Comparison of ENCODE assay signal across 13 cellular contexts in the genomic region with DNA sequence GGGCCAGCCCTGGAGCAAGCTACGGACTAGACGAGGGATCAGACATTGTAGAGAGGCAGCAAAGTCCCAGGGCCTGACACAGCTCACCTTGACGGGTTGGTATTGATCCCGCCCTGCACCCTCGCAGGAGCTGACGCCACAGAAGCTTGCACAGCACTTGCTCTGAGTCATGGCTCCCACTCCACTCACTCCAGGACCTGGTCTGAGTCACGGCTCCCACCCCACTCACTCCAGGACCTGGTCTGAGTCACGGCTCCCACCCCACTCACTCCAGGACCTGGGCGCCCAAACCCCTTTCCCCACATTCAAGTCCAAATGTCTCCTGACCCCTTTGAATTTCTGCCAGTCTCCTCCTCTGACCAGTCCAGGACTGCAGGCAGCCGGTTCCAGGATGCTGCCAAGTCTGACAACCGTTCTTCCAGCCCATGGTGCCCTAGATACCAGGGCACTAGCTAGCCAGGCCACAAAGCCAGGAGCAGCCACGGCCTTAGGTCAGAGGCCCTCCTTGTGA. TPM values are rescaled to one million over a fixed set of nuclear protein-coding genes. Genes with fewer than 3 reads are reported as not detected.
DNase-seq lines count a peak whose midpoint lies in the region; ATAC-seq and TF ChIP-seq lines count a peak whose summit lies in the region.
"Had no signal": no experiment of that assay in that cellular context is flagged by ENCODE, and none has a peak within 500 bp of the region (broad histone marks: within the 10 kb centered on the region; RNA-seq: fewer than 3 reads in every experiment).

No MANE protein-coding gene starts in this region.

- intact Hi-C loops in adrenal gland (cut with DNase I) (no loop called here), posterior vena cava (cut with DNase I) (no loop called here)

- DNase-seq in ACHN (peak; percentile 8), GM03348 (ENCODE audit: low spot score) (peak; percentile 71), adrenal gland (peak in 6 of 7 donors; percentile 45 to 80 (median 70)), kidney epithelial cell (ENCODE audit: low read depth) (peak; percentile 31), posterior vena cava (ENCODE audit: low spot score) (no peak), AML-193 (lab: John Stamatoyannopoulos, UW) (no peak)
- no peak for DNase-seq in NK-92 treated with Interleukin-12 subunit alpha and Interleukin-12 subunit beta, amount 100 ng/mL, for 24 hours (lab: John Stamatoyannopoulos, UW)
- DNase-seq: aorta, NCI-H1092, NCI-H526 treated with DMSO at 0.1 percent for 48 hours, thyroid gland had no signal

- no peaks in the 10 kb centered on the region for H3K9me3 ChIP-seq in adrenal gland (replicated peaks in 1 of 3)
- H3K9me3 ChIP-seq: thyroid gland had no signal

- 36 to 38% (median 37%) methylated on average over 12 of the region's 12 CpGs for WGBS in adrenal gland, 4 donors

- in situ Hi-C loops in ACHN (cut with HindIII; ENCODE audit: low pct_ligation_motif_present, low pct_unique_long_range_greater_than_20kb, low sequenced_read_pairs), result no loop called here

- H3K27me3 ChIP-seq in adrenal gland, result peaks cover 9% of the 10 kb centered on the region
- peaks cover 11% of the 10 kb centered on the region for H3K27me3 ChIP-seq in kidney epithelial cell (ENCODE audit: control insufficient read depth, insufficient read depth, low read length)
- H3K27me3 ChIP-seq: thyroid gland had no signal

- peak overlapping the region in 1 of 5 donors; percentile 10 for H3K27ac ChIP-seq in adrenal gland
- H3K27ac ChIP-seq: thyroid gland had no signal

- no peaks in the 10 kb centered on the region for H3K4me1 ChIP-seq in adrenal gland (replicated peaks in 1 of 2)
- H3K4me1 ChIP-seq: thyroid gland had no signal

- no peaks in the 10 kb centered on the region for H3K36me3 ChIP-seq in adrenal gland (replicated peaks in 1 of 2)
- H3K36me3 ChIP-seq in kidney epithelial cell (ENCODE audit: control insufficient read depth, insufficient read depth, low read length), result no peaks in the 10 kb centered on the region
- H3K36me3 ChIP-seq: thyroid gland had no signal

- no peak for TF ChIP-seq POLR2A in adrenal gland (IDR thresholded peaks at IDR 0.05)

- no peak overlapping the region for H3K4me3 ChIP-seq in adrenal gland
- H3K4me3 ChIP-seq in kidney epithelial cell (ENCODE audit: low read depth, low read length), result no peak overlapping the region
- H3K4me3 ChIP-seq: thyroid gland had no signal

- TF ChIP-seq CTCF in adrenal gland (IDR thresholded peaks at IDR 0.05) (no peak), kidney epithelial cell (IDR thresholded peaks at IDR 0.05; ENCODE audit: insufficient read depth, low read length, poor library complexity, severe bottlenecking) (no peak)

- no peak for ATAC-seq in GM21619 (IDR thresholded peaks at IDR 0.05; ENCODE audit: unreplicated experiment)

RNA-seq across cellular contexts. Expression of a gene that starts 6.0 kb away (rescaled TPM):
- total RNA-seq in adrenal gland, result not detected
- polyA plus RNA-seq in adrenal gland, result not detected
- total RNA-seq in kidney epithelial cell, result not detected in 2 replicates
- total RNA-seq in posterior vena cava, result not detected
- total RNA-seq: aorta, osteocyte, thyroid gland had no signal

RNA-seq across cellular contexts. Expression of a gene that starts 25.8 kb away (rescaled TPM):
- total RNA-seq in adrenal gland (1 to 10 TPM in 2 of 8 donors, under 1 TPM in 5, not detected in 1; 0.15 to 2.3 (median 0.42) TPM), kidney epithelial cell (5.2 and 6.9 TPM in 2 replicates), posterior vena cava (under 1 TPM in 1 of 2 donors, not detected in 1; 0.51 TPM)
- polyA plus RNA-seq in adrenal gland, result 1 to 10 TPM in 1 of 3 donors, under 1 TPM in 2; 0.27 to 4.4 (median 0.32) TPM
- polyA plus RNA-seq: aorta had no signal

RNA-seq across cellular contexts. Expression of a gene that starts 35.5 kb away (rescaled TPM):
- total RNA-seq in adrenal gland (1 to 10 TPM in 3 of 8 donors, under 1 TPM in 1, not detected in 4; 0.65 to 7.4 (median 2.1) TPM), kidney epithelial cell (1.4 and 1.8 TPM in 2 replicates), posterior vena cava (not detected)
- 1 to 10 TPM; 2.8 to 8.8 (median 3.9) TPM for polyA plus RNA-seq in adrenal gland
- total RNA-seq: aorta, osteocyte, thyroid gland had no signal

RNA-seq across cellular contexts. Expression of a gene that starts 57.4 kb away (rescaled TPM):
- total RNA-seq in adrenal gland, result 10 to 100 TPM; 44.9 to 85.7 (median 58.4) TPM
- polyA plus RNA-seq in adrenal gland, result 10 to 100 TPM; 15.8 to 91.5 (median 18.7) TPM
- 36.6 and 41.4 TPM in 2 replicates for total RNA-seq in kidney epithelial cell
- 10 to 100 TPM; 20.8 to 25.6 TPM for total RNA-seq in posterior vena cava

Comparison
In these comparisons a context has a peak if more than half of its experiments do, and no peak if none do; other contexts are left out.
1. DNase-seq: peak in ACHN (single experiment), GM03348 (single experiment), adrenal gland (6 of 7) and kidney epithelial cell (single experiment); none in posterior vena cava (single experiment), AML-193 (0 of 2) and NK-92 treated with Interleukin-12 subunit alpha and Interleukin-12 subunit beta, amount 100 ng/mL, for 24 hours (single experiment).